8 cellular contexts compared by ENCODE assay signal in genomic region chr17:35879748-35880654, GRCh38.
A peak's percentile ranks its signal among the peaks of the same experiment; 100 is the strongest.
DNase-seq lines count a peak whose midpoint lies in the region; ATAC-seq lines count a peak whose summit lies in the region.

Gene CCL5 (minus strand): TSS chr17:35880360.

- no peaks in the 10 kb centered on the region for H3K36me3 Mint-ChIP-seq in stimulated activated memory B cell treated with anti-CD40 and anti-IgM and Interleukin-4, amounts not matched to agents 10 μg/mL and 1 μg/mL and 100 μg/mL, for 72 hours

- peak within 1 kb of the TSS; percentile 70 for H3K27ac Mint-ChIP-seq in stimulated activated memory B cell treated with anti-CD40 and anti-IgM and Interleukin-4, amounts not matched to agents 10 μg/mL and 1 μg/mL and 100 μg/mL, for 72 hours

- H3K9me3 Mint-ChIP-seq in stimulated activated memory B cell treated with anti-CD40 and anti-IgM and Interleukin-4, amounts not matched to agents 10 μg/mL and 1 μg/mL and 100 μg/mL, for 72 hours: no peaks in the 10 kb centered on the region

- ATAC-seq in GM18517 (IDR thresholded peaks at IDR 0.05; ENCODE audit: unreplicated experiment) (peak; percentile 94), GM21737 (IDR thresholded peaks at IDR 0.05; ENCODE audit: unreplicated experiment) (peak; percentile 77)
- ATAC-seq in stimulated activated memory B cell treated with anti-CD40 and anti-IgM and Interleukin-4, amounts not matched to agents 10 μg/mL and 1 μg/mL and 100 μg/mL, for 72 hours: peak; percentile 92

- H3K4me3 Mint-ChIP-seq in stimulated activated memory B cell treated with anti-CD40 and anti-IgM and Interleukin-4, amounts not matched to agents 10 μg/mL and 1 μg/mL and 100 μg/mL, for 72 hours: peak within 1 kb of the TSS; percentile 69

- peaks cover 24% of the 10 kb centered on the region for H3K4me1 Mint-ChIP-seq in stimulated activated memory B cell treated with anti-CD40 and anti-IgM and Interleukin-4, amounts not matched to agents 10 μg/mL and 1 μg/mL and 100 μg/mL, for 72 hours

- no peaks in the 10 kb centered on the region for H3K27me3 Mint-ChIP-seq in stimulated activated memory B cell treated with anti-CD40 and anti-IgM and Interleukin-4, amounts not matched to agents 10 μg/mL and 1 μg/mL and 100 μg/mL, for 72 hours

- peak; percentile 90 for DNase-seq in MV-4-11 (lab: John Stamatoyannopoulos, UW)
- peak; percentile 32 for DNase-seq in activated T-helper 9 cell treated with anti-CD3 and anti-CD28 coated beads, Interleukin-2, amount 50 U/mL, for 16 hours (ENCODE audit: low read depth)
- no peak for DNase-seq in GOT3 (lab: John Stamatoyannopoulos, UW)
- no peak for DNase-seq in DMS79 treated with DMSO at 0.1 percent for 48 hours (lab: John Stamatoyannopoulos, UW)
- no peak for DNase-seq in NCI-H2081 (lab: John Stamatoyannopoulos, UW)

Comparison
In these comparisons a context has a peak if more than half of its experiments do, and no peak if none do; other contexts are left out.
1. DNase-seq: peak in MV-4-11 (single experiment) and activated T-helper 9 cell treated with anti-CD3 and anti-CD28 coated beads, Interleukin-2, amount 50 U/mL, for 16 hours (single experiment); none in GOT3 (single experiment), DMS79 treated with DMSO at 0.1 percent for 48 hours (single experiment) and NCI-H2081 (0 of 2).
2. Peak in every context shown above with its lines, with median percentiles within 50 percentile points of each other: ATAC-seq.